14 cellular contexts compared by ENCODE assay signal in genomic region chrX:9610774-9611392, GRCh38.
DNase-seq lines count a peak whose midpoint lies in the region; ATAC-seq, FAIRE-seq and TF ChIP-seq lines count a peak whose summit lies in the region.
"Had no signal": no experiment of that assay in that cellular context is flagged by ENCODE, and none has a peak within 500 bp of the region (broad histone marks: within the 10 kb centered on the region; RNA-seq: fewer than 3 reads in every experiment).

No MANE protein-coding gene starts in this region.

- DNase-seq in COLO829 (ENCODE audit: low spot score) (peak; percentile 59), H9 (no peak), astrocyte (ENCODE audit: low read depth) (peak; percentile 18), HepG2 (ENCODE audit: low spot score) (no peak), NCI-H128 (lab: John Stamatoyannopoulos, UW; ENCODE audit: unreplicated experiment) (no peak), esophagus muscularis mucosa (ENCODE audit: extremely low spot score) (no peak), frontal cortex (ENCODE audit: low spot score in 2 of 2) (no peak)
- DNase-seq: activated CD4-positive, alpha-beta T cell treated with anti-CD3 and anti-CD28 coated beads for 1 hour; CD4-positive, alpha-beta T cell; mucosa of descending colon; stimulated activated CD4-positive, alpha-beta T cell treated with anti-CD3 and anti-CD28 coated beads, Interleukin-2, amount 100 ng/mL, for 48 hours; stimulated activated naive CD4-positive, alpha-beta T cell had no signal

- H3K9me3 ChIP-seq in H9 (ENCODE audit: control insufficient read depth, low read depth, low read length) (no peaks in the 10 kb centered on the region), astrocyte (ENCODE audit: insufficient read depth, low read depth, low read length) (no peaks in the 10 kb centered on the region), HepG2 (ENCODE audit: low read length) (no peaks in the 10 kb centered on the region), esophagus muscularis mucosa (no peaks in the 10 kb centered on the region)
- H3K9me3 ChIP-seq: mucosa of descending colon had no signal

- H3K4me1 ChIP-seq in H9 (ENCODE audit: insufficient read depth, low read length) = no peaks in the 10 kb centered on the region; the same call in 1 of the 2 replicates
- H3K4me1 ChIP-seq in astrocyte (ENCODE audit: insufficient read depth, low read length) = peaks cover 10% of the 10 kb centered on the region
- peaks cover 37% of the 10 kb centered on the region for H3K4me1 ChIP-seq in HepG2 (ENCODE audit: insufficient read depth, low read length)
- H3K4me1 ChIP-seq in esophagus muscularis mucosa = peaks cover 0 to 15% (median 6%) of the 10 kb centered on the region in 4 donors

- H2AFZ ChIP-seq in H9 (ENCODE audit: low read length) (no peak overlapping the region), astrocyte (ENCODE audit: low read depth, low read length) (no peak overlapping the region), HepG2 (ENCODE audit: low read length) (no peak overlapping the region)

- H3K36me3 ChIP-seq in astrocyte (ENCODE audit: insufficient read depth, low read length) = no peaks in the 10 kb centered on the region
- peaks cover 0 to 1% of the 10 kb centered on the region in 2 experiments; a peak in 2 of 5 replicates for H3K36me3 ChIP-seq in HepG2 (replicated peaks in 1 of 2; ENCODE audit: control insufficient read depth in 1 of 2, insufficient read depth in 2 of 2, low read length in 2 of 2)
- H3K36me3 ChIP-seq in esophagus muscularis mucosa = no peaks in the 10 kb centered on the region

- peak overlapping the region; percentile 28 for H3K4me3 ChIP-seq in astrocyte (ENCODE audit: insufficient read depth, low read depth, low read length)
- no peak overlapping the region for H3K4me3 ChIP-seq in HepG2 (replicated peaks in 1 of 3; ENCODE audit: insufficient read depth in 1 of 3, low read depth in 2 of 3, low read length in 3 of 3)
- H3K4me3 ChIP-seq in esophagus muscularis mucosa = no peak overlapping the region
- H3K4me3 ChIP-seq: mucosa of descending colon had no signal

- H3K79me2 ChIP-seq in H9 (ENCODE audit: insufficient read depth, low read length) (no peaks in the 10 kb centered on the region), astrocyte (ENCODE audit: insufficient read depth, low read length) (no peaks in the 10 kb centered on the region), HepG2 (ENCODE audit: insufficient read depth, low read length) (peaks cover 9% of the 10 kb centered on the region)

- no TSS peak for BruUV-seq in HepG2 (replicated peaks; lab: Mats Ljungman, UMichigan)

- no peak overlapping the region for H3K23ac ChIP-seq in H9 (ENCODE audit: insufficient read length, low read depth, low read length)

- TF ChIP-seq POLR2A in HepG2 (IDR thresholded peaks at IDR 0.05; ENCODE audit: insufficient read depth in 1 of 2, low read depth in 2 of 2, low read length in 2 of 2) = no peak
- no peak for TF ChIP-seq POLR2A in esophagus muscularis mucosa (IDR thresholded peaks at IDR 0.05; ENCODE audit: low read depth)

- no peak overlapping the region for H3K14ac ChIP-seq in H9 (ENCODE audit: insufficient read depth, low read length)

- H3K4me2 ChIP-seq in H9 (ENCODE audit: insufficient read depth, insufficient read length, low read length) = no peak overlapping the region
- H3K4me2 ChIP-seq in astrocyte (ENCODE audit: low read length) = peak overlapping the region; percentile 76
- no peak overlapping the region for H3K4me2 ChIP-seq in HepG2 (ENCODE audit: low read depth, low read length)

- POLR2A ChIA-PET in HepG2 (lab: Yijun Ruan, JAX) = no interaction called here

- H3K9ac ChIP-seq in H9 (ENCODE audit: extremely low read depth, insufficient read length, low read length) (no peak overlapping the region), astrocyte (ENCODE audit: low read length) (peak overlapping the region; percentile 10), HepG2 (ENCODE audit: insufficient read depth, low read depth, low read length) (no peak overlapping the region)

- no peak overlapping the region for H2BK12ac ChIP-seq in H9 (ENCODE audit: insufficient read length, low read depth, low read length)

- H3K79me1 ChIP-seq in H9 (ENCODE audit: insufficient read depth, low read depth, low read length, poor library complexity, severe bottlenecking) = no peaks in the 10 kb centered on the region

- no peaks in the 10 kb centered on the region for H4K20me1 ChIP-seq in H9 (ENCODE audit: control insufficient read depth, insufficient read depth, insufficient read length)
- no peaks in the 10 kb centered on the region for H4K20me1 ChIP-seq in astrocyte (ENCODE audit: insufficient read depth, low read length)
- H4K20me1 ChIP-seq in HepG2 (ENCODE audit: insufficient read depth, low read length) = peaks cover 12% of the 10 kb centered on the region; the same call in 1 of the 2 replicates

- CTCF ChIA-PET in HepG2 (lab: Yijun Ruan, JAX; ENCODE audit: low intra/inter-chr PET ratio, low total read pairs) = no interaction called here

- FAIRE-seq in astrocyte (lab: Jason Lieb, UNC) (peak; percentile 85), HepG2 (lab: Jason Lieb, UNC) (no peak), frontal cortex (lab: Jason Lieb, UNC) (no peak)
- FAIRE-seq: H1 had no signal

- H2BK120ac ChIP-seq in H9 (ENCODE audit: low read depth, low read length, poor library complexity, severe bottlenecking) = no peak overlapping the region

- TF ChIP-seq RAD21 in HepG2 (CRISPR knock-in tag; IDR thresholded peaks at IDR 0.05) = no peak

- H4K91ac ChIP-seq in H9 (ENCODE audit: insufficient read length, low read depth, low read length) = no peak overlapping the region

- H3K23me2 ChIP-seq in H9 (ENCODE audit: insufficient read length, low read depth, low read length, poor library complexity, severe bottlenecking) = no peaks in the 10 kb centered on the region

- no peaks in the 10 kb centered on the region; a peak in 2 of 7 replicates for H3K36me3 Mint-ChIP-seq in H9 (ENCODE audit: insufficient read depth in 1 of 3, low read depth in 3 of 3)
- H3K36me3 Mint-ChIP-seq in astrocyte (ENCODE audit: low read depth, unreplicated experiment) = no peaks in the 10 kb centered on the region

- no CpG with 5 or more reads among the region's 5 CpGs for WGBS in H9 (ENCODE audit: extremely low coverage, insufficient read length, low lambda C conversion rate)
- 65% methylated on average over 5 of the region's 5 CpGs for WGBS in HepG2 (ENCODE audit: low lambda C conversion rate)
- 59% methylated on average over 5 of the region's 5 CpGs for WGBS in esophagus muscularis mucosa

- H2AK5ac ChIP-seq in H9 (ENCODE audit: insufficient read length, low read length) = no peak overlapping the region

- intact Hi-C loops in HepG2 (cut with micrococcal nuclease; ENCODE audit: unreplicated experiment) = loop anchor here (10.0 kb wide), 1 partner anchor 146 kb away; the partner anchor contains the start of gene TBL1X
- intact Hi-C loops in esophagus muscularis mucosa (cut with DNase I) = no loop called here

- H3K4me1 Mint-ChIP-seq in H9 (peaks cover 21 to 39% of the 10 kb centered on the region in 2 experiments), astrocyte (ENCODE audit: low read depth, unreplicated experiment) (peaks cover 6% of the 10 kb centered on the region)

- H3K27me3 Mint-ChIP-seq in H9 (ENCODE audit: low read depth) (peaks cover 2% of the 10 kb centered on the region; the same call in 1 of the 2 replicates), astrocyte (ENCODE audit: low read depth, unreplicated experiment) (no peaks in the 10 kb centered on the region)
- H3K27me3 Mint-ChIP-seq: CD4-positive, alpha-beta T cell had no signal

- no peak overlapping the region for H2BK5ac ChIP-seq in H9 (ENCODE audit: insufficient read length, low read length)

- H3K4me3 Mint-ChIP-seq in H9 (no peak overlapping the region), astrocyte (ENCODE audit: unreplicated experiment) (no peak overlapping the region)
- H3K4me3 Mint-ChIP-seq: CD4-positive, alpha-beta T cell had no signal

- H3K27ac ChIP-seq in H9 (ENCODE audit: insufficient read length, low read depth, low read length) (no peak overlapping the region), astrocyte (ENCODE audit: low read depth, low read length) (peak overlapping the region; percentile 6), HepG2 (ENCODE audit: extremely low read length, insufficient read depth, low read length) (no peak overlapping the region), esophagus muscularis mucosa (replicated peaks in 1 of 4) (no peak overlapping the region)

- H2BK15ac ChIP-seq in H9 (ENCODE audit: low read depth, low read length) = no peak overlapping the region

- TF ChIP-seq CTCF in H9 (conservative IDR thresholded peaks at IDR 0.05) (no peak), astrocyte (IDR thresholded peaks at IDR 0.05; ENCODE audit: insufficient read depth, low read depth, low read length) (no peak), HepG2 (CRISPR knock-in tag; IDR thresholded peaks at IDR 0.05) (no peak), esophagus muscularis mucosa (IDR thresholded peaks at IDR 0.05) (no peak)

- no peak overlapping the region for H4K8ac ChIP-seq in H9 (replicated peaks; ENCODE audit: insufficient read length, low read depth, low read length)

- H3K18ac ChIP-seq in H9 (ENCODE audit: insufficient read length, low read depth, low read length) = no peak overlapping the region

- peak; percentile 39; the same call in 2 of the 3 replicates for ATAC-seq in HepG2
- no peak for ATAC-seq in HG02884 (IDR thresholded peaks at IDR 0.05; ENCODE audit: unreplicated experiment)
- ATAC-seq: mucosa of descending colon had no signal

- H3K9me3 Mint-ChIP-seq in H9 (peaks cover 2 to 41% of the 10 kb centered on the region in 2 experiments), astrocyte (ENCODE audit: unreplicated experiment) (no peaks in the 10 kb centered on the region)
- H3K9me3 Mint-ChIP-seq: CD4-positive, alpha-beta T cell had no signal

- no peak overlapping the region for H3K56ac ChIP-seq in H9 (ENCODE audit: insufficient read length, low read depth, low read length)

- H2BK20ac ChIP-seq in H9 (ENCODE audit: low read depth, low read length, poor library complexity, severe bottlenecking) = no peak overlapping the region

- H3T11ph ChIP-seq in H9 (ENCODE audit: low read length) = no peak overlapping the region

- in situ Hi-C loops in HepG2 (cut with HindIII; ENCODE audit: extremely low pct_ligation_motif_present, low pct_unique_long_range_greater_than_20kb) = no loop called here

- no peaks in the 10 kb centered on the region for H3K27me3 ChIP-seq in H9 (ENCODE audit: insufficient read depth, low read length)
- no peaks in the 10 kb centered on the region for H3K27me3 ChIP-seq in astrocyte (ENCODE audit: insufficient read depth, low read length)
- no peaks in the 10 kb centered on the region for H3K27me3 ChIP-seq in HepG2 (ENCODE audit: control insufficient read depth in 1 of 2, insufficient read depth in 2 of 2, low read length in 2 of 2)
- no peaks in the 10 kb centered on the region for H3K27me3 ChIP-seq in esophagus muscularis mucosa

- H3K27ac Mint-ChIP-seq in H9 = peak overlapping the region in 2 of 3 experiments; percentile 23 to 33; a peak in 1 of 7 replicates
- H3K27ac Mint-ChIP-seq in astrocyte (ENCODE audit: unreplicated experiment) = peak overlapping the region; percentile 18
- H3K27ac Mint-ChIP-seq: CD4-positive, alpha-beta T cell had no signal

- H3K4ac ChIP-seq in H9 (ENCODE audit: low read depth, low read length) = no peak overlapping the region

- TF ChIP-seq EP300 in HepG2 (IDR thresholded peaks at IDR 0.05; ENCODE audit: low read depth in 2 of 2, low read length in 2 of 2) (no peak), HepG2 (CRISPR knock-in tag; IDR thresholded peaks at IDR 0.05; ENCODE audit: borderline replicate concordance) (no peak), esophagus muscularis mucosa (IDR thresholded peaks at IDR 0.05) (no peak)

- H4K5ac ChIP-seq in H9 (ENCODE audit: insufficient read length, low read depth, low read length) = no peak overlapping the region

Comparison
In these comparisons a context has a peak if more than half of its experiments do, and no peak if none do; other contexts are left out.
1. DNase-seq: peak in COLO829 (single experiment) and astrocyte (single experiment); none in H9 (single experiment), HepG2 (single experiment), NCI-H128 (single experiment), esophagus muscularis mucosa (single experiment) and frontal cortex (0 of 2).